ENCODE assay signal across 3 cellular contexts in the genomic region with DNA sequence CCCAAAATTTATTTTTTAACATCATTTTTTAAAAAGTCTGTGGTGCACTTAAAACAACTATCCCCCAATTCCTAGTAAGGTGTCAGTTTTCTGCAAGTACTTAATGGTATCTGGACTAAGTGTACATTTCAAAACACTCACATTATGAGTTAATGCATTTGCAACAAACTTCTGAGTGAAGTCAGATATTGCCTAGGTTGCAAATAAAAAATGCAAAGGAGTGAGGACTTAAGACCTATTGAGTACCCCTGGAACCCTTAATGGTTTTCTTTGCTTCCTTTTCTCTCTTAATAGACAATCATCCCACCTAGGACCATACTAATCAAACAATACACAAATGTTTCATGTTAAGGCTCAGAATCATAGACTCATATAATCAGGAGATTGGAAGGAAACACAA.
TF ChIP-seq lines count a peak whose summit lies in the region.

No MANE protein-coding gene starts in this region.

TF ChIP-seq in A549, 52 proteins besides CTCF, POLR2A, EP300 and RAD21:
- TF ChIP-seq SREBF2 (IDR thresholded peaks at IDR 0.05) (no peak), NPAS2 (CRISPR knock-in tag; IDR thresholded peaks at IDR 0.05; ENCODE audit: borderline replicate concordance) (no peak), MAFK (IDR thresholded peaks at IDR 0.05; ENCODE audit: partially characterized antibody) (peak; percentile 25)
TF ChIP-seq in A549: peak in this region for 1.

TF ChIP-seq in HCT116, 20 proteins besides CTCF, POLR2A, EP300 and RAD21:
- no peak for TF ChIP-seq JUND (IDR thresholded peaks at IDR 0.05)
- TF ChIP-seq, protein P1, sequence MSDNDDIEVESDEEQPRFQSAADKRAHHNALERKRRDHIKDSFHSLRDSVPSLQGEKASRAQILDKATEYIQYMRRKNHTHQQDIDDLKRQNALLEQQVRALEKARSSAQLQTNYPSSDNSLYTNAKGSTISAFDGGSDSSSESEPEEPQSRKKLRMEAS (IDR thresholded peaks at IDR 0.05) = no peak
- TF ChIP-seq, protein P2, sequence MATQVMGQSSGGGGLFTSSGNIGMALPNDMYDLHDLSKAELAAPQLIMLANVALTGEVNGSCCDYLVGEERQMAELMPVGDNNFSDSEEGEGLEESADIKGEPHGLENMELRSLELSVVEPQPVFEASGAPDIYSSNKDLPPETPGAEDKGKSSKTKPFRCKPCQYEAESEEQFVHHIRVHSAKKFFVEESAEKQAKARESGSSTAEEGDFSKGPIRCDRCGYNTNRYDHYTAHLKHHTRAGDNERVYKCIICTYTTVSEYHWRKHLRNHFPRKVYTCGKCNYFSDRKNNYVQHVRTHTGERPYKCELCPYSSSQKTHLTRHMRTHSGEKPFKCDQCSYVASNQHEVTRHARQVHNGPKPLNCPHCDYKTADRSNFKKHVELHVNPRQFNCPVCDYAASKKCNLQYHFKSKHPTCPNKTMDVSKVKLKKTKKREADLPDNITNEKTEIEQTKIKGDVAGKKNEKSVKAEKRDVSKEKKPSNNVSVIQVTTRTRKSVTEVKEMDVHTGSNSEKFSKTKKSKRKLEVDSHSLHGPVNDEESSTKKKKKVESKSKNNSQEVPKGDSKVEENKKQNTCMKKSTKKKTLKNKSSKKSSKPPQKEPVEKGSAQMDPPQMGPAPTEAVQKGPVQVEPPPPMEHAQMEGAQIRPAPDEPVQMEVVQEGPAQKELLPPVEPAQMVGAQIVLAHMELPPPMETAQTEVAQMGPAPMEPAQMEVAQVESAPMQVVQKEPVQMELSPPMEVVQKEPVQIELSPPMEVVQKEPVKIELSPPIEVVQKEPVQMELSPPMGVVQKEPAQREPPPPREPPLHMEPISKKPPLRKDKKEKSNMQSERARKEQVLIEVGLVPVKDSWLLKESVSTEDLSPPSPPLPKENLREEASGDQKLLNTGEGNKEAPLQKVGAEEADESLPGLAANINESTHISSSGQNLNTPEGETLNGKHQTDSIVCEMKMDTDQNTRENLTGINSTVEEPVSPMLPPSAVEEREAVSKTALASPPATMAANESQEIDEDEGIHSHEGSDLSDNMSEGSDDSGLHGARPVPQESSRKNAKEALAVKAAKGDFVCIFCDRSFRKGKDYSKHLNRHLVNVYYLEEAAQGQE (IDR thresholded peaks at IDR 0.05; ENCODE audit: low read depth) = no peak
- no peak for TF ChIP-seq EZH2phosphoT487 (IDR thresholded peaks at IDR 0.05; ENCODE audit: borderline replicate concordance)
- no peak for TF ChIP-seq TCF7L2 (IDR thresholded peaks at IDR 0.05; ENCODE audit: borderline replicate concordance, extremely low read depth, insufficient read depth, insufficient read length)
- TF ChIP-seq SP1 (IDR thresholded peaks at IDR 0.05; ENCODE audit: low read depth) = no peak
- TF ChIP-seq SRF (IDR thresholded peaks at IDR 0.05; ENCODE audit: low read depth) = no peak
- no peak for TF ChIP-seq ZNF274 (IDR thresholded peaks at IDR 0.05; ENCODE audit: low read depth, low read length)
- TF ChIP-seq ZFX (IDR thresholded peaks at IDR 0.05) = no peak
- TF ChIP-seq ELF1 (IDR thresholded peaks at IDR 0.05; ENCODE audit: borderline replicate concordance, low read depth) = no peak
- no peak for TF ChIP-seq CEBPB (IDR thresholded peaks at IDR 0.05; ENCODE audit: low read depth)
- no peak for TF ChIP-seq EGR1 (IDR thresholded peaks at IDR 0.05; ENCODE audit: low read depth)
- no peak for TF ChIP-seq SIN3A (IDR thresholded peaks at IDR 0.05; ENCODE audit: low read depth)
- TF ChIP-seq, protein P3, sequence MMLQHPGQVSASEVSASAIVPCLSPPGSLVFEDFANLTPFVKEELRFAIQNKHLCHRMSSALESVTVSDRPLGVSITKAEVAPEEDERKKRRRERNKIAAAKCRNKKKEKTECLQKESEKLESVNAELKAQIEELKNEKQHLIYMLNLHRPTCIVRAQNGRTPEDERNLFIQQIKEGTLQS (IDR thresholded peaks at IDR 0.05) = no peak
- TF ChIP-seq, protein P4, sequence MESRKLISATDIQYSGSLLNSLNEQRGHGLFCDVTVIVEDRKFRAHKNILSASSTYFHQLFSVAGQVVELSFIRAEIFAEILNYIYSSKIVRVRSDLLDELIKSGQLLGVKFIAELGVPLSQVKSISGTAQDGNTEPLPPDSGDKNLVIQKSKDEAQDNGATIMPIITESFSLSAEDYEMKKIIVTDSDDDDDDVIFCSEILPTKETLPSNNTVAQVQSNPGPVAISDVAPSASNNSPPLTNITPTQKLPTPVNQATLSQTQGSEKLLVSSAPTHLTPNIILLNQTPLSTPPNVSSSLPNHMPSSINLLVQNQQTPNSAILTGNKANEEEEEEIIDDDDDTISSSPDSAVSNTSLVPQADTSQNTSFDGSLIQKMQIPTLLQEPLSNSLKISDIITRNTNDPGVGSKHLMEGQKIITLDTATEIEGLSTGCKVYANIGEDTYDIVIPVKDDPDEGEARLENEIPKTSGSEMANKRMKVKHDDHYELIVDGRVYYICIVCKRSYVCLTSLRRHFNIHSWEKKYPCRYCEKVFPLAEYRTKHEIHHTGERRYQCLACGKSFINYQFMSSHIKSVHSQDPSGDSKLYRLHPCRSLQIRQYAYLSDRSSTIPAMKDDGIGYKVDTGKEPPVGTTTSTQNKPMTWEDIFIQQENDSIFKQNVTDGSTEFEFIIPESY (IDR thresholded peaks at IDR 0.05; ENCODE audit: extremely low read depth, insufficient replicate concordance, low read length) = no peak
- no peak for TF ChIP-seq CBX3 (IDR thresholded peaks at IDR 0.05; ENCODE audit: low read depth)
- no peak for TF ChIP-seq YY1 (IDR thresholded peaks at IDR 0.05; ENCODE audit: extremely low read depth, insufficient replicate concordance, low read depth, low read length)
- TF ChIP-seq EZH2 (IDR thresholded peaks at IDR 0.05) = no peak
- no peak for TF ChIP-seq POLR2AphosphoS5 (IDR thresholded peaks at IDR 0.05; ENCODE audit: low read depth, low read length)

TF ChIP-seq in K562, 482 proteins besides CTCF, POLR2A, EP300 and RAD21:
- TF ChIP-seq C11orf30 (IDR thresholded peaks at IDR 0.05; ENCODE audit: low read depth) (peak; percentile 35; the same call in 1 of the 2 replicates), ZNF316 (IDR thresholded peaks at IDR 0.05) (peak; percentile 56), MAFF (IDR thresholded peaks at IDR 0.05; ENCODE audit: low read length) (0 out of 2 replicates have a peak, but pooled peaks have one; percentile 21), ELF1 (tag; IDR thresholded peaks at IDR 0.05) (no peak), SPI1 (IDR thresholded peaks at IDR 0.05; ENCODE audit: borderline replicate concordance, low read depth, low read length) (no peak), MAFG (tag; conservative IDR thresholded peaks at IDR 0.05) (no peak)
TF ChIP-seq in K562: peak in this region for 3.
